ENCODE assay signal across 20 cellular contexts in genomic region chr9:130414081-130414731, GRCh38. TPM values are rescaled to one million over a fixed set of nuclear protein-coding genes. Genes with fewer than 3 reads are reported as not detected.
A peak's percentile ranks its signal among the peaks of the same experiment; 100 is the strongest.
DNase-seq lines count a peak whose midpoint lies in the region; ATAC-seq, FAIRE-seq and TF ChIP-seq lines count a peak whose summit lies in the region.
"Had no signal": no experiment of that assay in that cellular context is flagged by ENCODE, and none has a peak within 500 bp of the region (broad histone marks: within the 10 kb centered on the region; RNA-seq: fewer than 3 reads in every experiment).

No MANE protein-coding gene starts in this region.

- 69 to 82% (median 74%) methylated on average over 12 of the region's 12 CpGs for WGBS in small intestine, 3 donors

- H3K4me3 Mint-ChIP-seq in astrocyte (ENCODE audit: unreplicated experiment) (no peak overlapping the region), glutamatergic neuron (ENCODE audit: unreplicated experiment) (no peak overlapping the region)
- H3K4me3 Mint-ChIP-seq: CD8-positive, alpha-beta memory T cell had no signal

- H3K79me2 ChIP-seq in astrocyte (ENCODE audit: insufficient read depth, low read length), result no peaks in the 10 kb centered on the region

- H3K9me3 ChIP-seq in astrocyte (ENCODE audit: insufficient read depth, low read depth, low read length), result no peaks in the 10 kb centered on the region
- H3K9me3 ChIP-seq in small intestine (ENCODE audit: control insufficient read depth, low read depth), result no peaks in the 10 kb centered on the region
- H3K9me3 ChIP-seq: BE2C, HAP-1, MG63 had no signal

- H3K36me3 Mint-ChIP-seq in astrocyte (ENCODE audit: low read depth, unreplicated experiment), result no peaks in the 10 kb centered on the region
- peaks cover 1% of the 10 kb centered on the region for H3K36me3 Mint-ChIP-seq in glutamatergic neuron (ENCODE audit: unreplicated experiment)
- H3K36me3 Mint-ChIP-seq: CD8-positive, alpha-beta memory T cell had no signal

- FAIRE-seq in astrocyte (lab: Jason Lieb, UNC) (no peak), small intestine (lab: Jason Lieb, UNC) (no peak)
- FAIRE-seq: GM12878, RCC 7860 had no signal

- H3K9me3 Mint-ChIP-seq in astrocyte (ENCODE audit: unreplicated experiment) (no peaks in the 10 kb centered on the region), glutamatergic neuron (ENCODE audit: unreplicated experiment) (peaks cover 2% of the 10 kb centered on the region)
- H3K9me3 Mint-ChIP-seq: CD8-positive, alpha-beta memory T cell had no signal

- no peak overlapping the region for H3K4me2 ChIP-seq in astrocyte (ENCODE audit: low read length)

- H3K36me3 ChIP-seq in astrocyte (ENCODE audit: insufficient read depth, low read length), result no peaks in the 10 kb centered on the region
- no peaks in the 10 kb centered on the region for H3K36me3 ChIP-seq in small intestine (ENCODE audit: control insufficient read depth in 2 of 2, insufficient read depth in 2 of 2, low read length in 2 of 2)
- H3K36me3 ChIP-seq: BE2C, HAP-1, MG63 had no signal

- TF ChIP-seq CTCF in astrocyte (IDR thresholded peaks at IDR 0.05; ENCODE audit: insufficient read depth, low read depth, low read length) (no peak), glutamatergic neuron (IDR thresholded peaks at IDR 0.05; ENCODE audit: partially characterized antibody, unreplicated experiment) (no peak)

- no peaks in the 10 kb centered on the region for H3K4me1 Mint-ChIP-seq in astrocyte (ENCODE audit: low read depth, unreplicated experiment)
- H3K4me1 Mint-ChIP-seq in glutamatergic neuron (ENCODE audit: low read depth, unreplicated experiment), result no peaks in the 10 kb centered on the region
- H3K4me1 Mint-ChIP-seq: CD8-positive, alpha-beta memory T cell had no signal

- H3K27me3 Mint-ChIP-seq in astrocyte (ENCODE audit: low read depth, unreplicated experiment) (peaks cover 33% of the 10 kb centered on the region), glutamatergic neuron (ENCODE audit: unreplicated experiment) (no peaks in the 10 kb centered on the region)

- no peaks in the 10 kb centered on the region for H4K20me1 ChIP-seq in astrocyte (ENCODE audit: insufficient read depth, low read length)

- H3K4me3 ChIP-seq in astrocyte (ENCODE audit: insufficient read depth, low read depth, low read length) (no peak overlapping the region), small intestine (ENCODE audit: low read depth in 1 of 2, low read length in 2 of 2) (no peak overlapping the region)
- H3K4me3 ChIP-seq: GM12878, HAP-1, MG63 had no signal

- no peak overlapping the region for H2AFZ ChIP-seq in astrocyte (ENCODE audit: low read depth, low read length)

- peaks cover 4% of the 10 kb centered on the region for H3K27me3 ChIP-seq in astrocyte (ENCODE audit: insufficient read depth, low read length)
- no peaks in the 10 kb centered on the region for H3K27me3 ChIP-seq in small intestine (ENCODE audit: control insufficient read depth in 2 of 2, insufficient read depth in 2 of 2, low read length in 2 of 2)
- H3K27me3 ChIP-seq: BE2C, MG63 had no signal

- H3K27ac ChIP-seq in astrocyte (ENCODE audit: low read depth, low read length) (no peak overlapping the region), small intestine (ENCODE audit: low read depth in 1 of 2, low read length in 1 of 2) (no peak overlapping the region)

- H3K27ac Mint-ChIP-seq in astrocyte (ENCODE audit: unreplicated experiment) (peak overlapping the region; percentile 15), glutamatergic neuron (ENCODE audit: unreplicated experiment) (no peak overlapping the region)
- H3K27ac Mint-ChIP-seq: CD8-positive, alpha-beta memory T cell had no signal

- no peak for ATAC-seq in HG03354 (IDR thresholded peaks at IDR 0.05; ENCODE audit: poor library complexity, severe bottlenecking, unreplicated experiment)
- ATAC-seq: GM12878 had no signal

- H3K9ac ChIP-seq in astrocyte (ENCODE audit: low read length), result no peak overlapping the region

- no peaks in the 10 kb centered on the region for H3K4me1 ChIP-seq in astrocyte (ENCODE audit: insufficient read depth, low read length)
- no peaks in the 10 kb centered on the region for H3K4me1 ChIP-seq in small intestine (ENCODE audit: control insufficient read depth in 2 of 2, insufficient read depth in 1 of 2, low read depth in 1 of 2, low read length in 1 of 2)
- H3K4me1 ChIP-seq: BE2C, HAP-1 had no signal

- DNase-seq in NCI-H2029 (lab: John Stamatoyannopoulos, UW) (peak; percentile 32), NCI-H2029 treated with DMSO at 0.1 percent for 48 hours (lab: John Stamatoyannopoulos, UW) (no peak), NCI-H2171 (lab: John Stamatoyannopoulos, UW) (peak; percentile 44), astrocyte (ENCODE audit: low read depth) (no peak), small intestine (peak; percentile 16), glutamatergic neuron (no peak)
- DNase-seq in stimulated activated CD4-positive, alpha-beta T cell treated with anti-CD3 and anti-CD28 coated beads, Interleukin-4, amount 100 ng/mL, for 1 hour, result no peak
- DNase-seq: 8988T; BE2C; CD8-positive, alpha-beta memory T cell; GDM1; MG63; NCI-H1092 treated with DMSO at 0.1 percent for 48 hours; NCI-H1694 treated with DMSO at 0.1 percent for 48 hours; SIG-M5; T-helper 2 cell had no signal

RNA-seq across cellular contexts. Expression of gene ASS1, which starts 30.6 kb away (rescaled TPM):
- total RNA-seq in astrocyte (117 and 182 TPM in 2 replicates), glutamatergic neuron (ENCODE audit: unreplicated experiment) (31.5 TPM)
- 100 to 1,000 TPM; 295 to 435 (median 381) TPM for polyA plus RNA-seq in small intestine
- polyA plus RNA-seq: CD8-positive, alpha-beta memory T cell had no signal

Comparison
In these comparisons a context has a peak if more than half of its experiments do, and no peak if none do; other contexts are left out.
1. DNase-seq: peak in NCI-H2029 (single experiment), NCI-H2171 (single experiment) and small intestine (single experiment); none in NCI-H2029 treated with DMSO at 0.1 percent for 48 hours (single experiment), astrocyte (single experiment), glutamatergic neuron (single experiment) and stimulated activated CD4-positive, alpha-beta T cell treated with anti-CD3 and anti-CD28 coated beads, Interleukin-4, amount 100 ng/mL, for 1 hour (single experiment).